8 cellular contexts compared by ENCODE assay signal in the genomic region with DNA sequence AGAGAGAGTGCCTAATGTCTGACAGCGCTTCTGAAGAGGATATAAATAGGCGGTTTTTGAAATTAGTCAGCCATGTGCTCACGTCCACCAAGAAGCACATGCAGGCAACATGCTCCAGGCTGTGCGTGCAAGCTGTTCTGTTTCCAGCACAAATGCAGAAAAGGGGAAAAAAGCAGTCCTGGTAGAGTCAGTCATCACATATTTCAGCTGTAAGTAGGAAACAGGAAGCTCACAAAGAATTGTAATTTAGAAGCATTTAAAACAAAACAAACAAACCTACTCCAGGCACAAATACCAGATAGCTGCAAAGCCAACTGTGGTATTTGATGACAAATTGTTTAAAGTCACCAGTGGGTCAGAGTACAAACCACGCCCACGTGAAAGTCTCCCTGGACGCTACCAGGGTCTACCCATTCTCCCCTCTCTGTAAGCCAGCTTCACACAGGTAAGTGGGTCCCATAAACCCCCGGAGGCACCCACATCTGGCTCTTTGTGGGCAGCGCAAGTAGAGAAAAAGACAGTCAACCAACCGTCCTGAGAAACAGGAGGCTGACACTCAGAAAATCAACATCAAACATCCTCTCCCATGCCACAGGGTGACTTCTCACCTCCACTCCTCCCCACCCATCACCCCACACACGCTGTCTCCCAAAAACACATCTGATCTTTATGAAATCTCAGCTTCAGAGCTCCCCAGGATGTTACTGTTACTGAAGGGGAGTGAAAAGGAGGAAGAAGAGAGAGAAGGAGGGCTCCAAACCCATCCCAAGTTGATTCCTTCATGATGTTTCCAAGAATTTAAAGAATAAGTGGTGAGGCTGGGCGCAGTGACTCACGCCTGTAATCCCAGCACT.
DNase-seq lines count a peak whose midpoint lies in the region; ATAC-seq, FAIRE-seq and TF ChIP-seq lines count a peak whose summit lies in the region.

No MANE protein-coding gene starts in this region.

- H3K9me3 Mint-ChIP-seq in stimulated activated naive CD8-positive, alpha-beta T cell treated with anti-CD3 and anti-CD28 coated beads, Interleukin-15, amount 100 ng/mL, for 72 hours, result no peaks in the 10 kb centered on the region

- FAIRE-seq in kidney (lab: Jason Lieb, UNC), result no peak

- peaks cover 8 to 18% of the 10 kb centered on the region in 2 donors for H3K4me1 ChIP-seq in kidney (ENCODE audit: control insufficient read depth in 1 of 2, insufficient read depth in 1 of 2, low read depth in 1 of 2, low read length in 2 of 2)

- H3K27ac ChIP-seq in kidney (ENCODE audit: low read depth in 2 of 2, low read length in 2 of 2), result peak overlapping the region; percentile 48 to 61

- intact Hi-C loops in kidney (cut with DNase I), result no loop called here

- peaks cover 95% of the 10 kb centered on the region for H3K4me1 Mint-ChIP-seq in stimulated activated naive CD8-positive, alpha-beta T cell treated with anti-CD3 and anti-CD28 coated beads, Interleukin-15, amount 100 ng/mL, for 72 hours

- peak overlapping the region; percentile 76 to 83 for H3K4me3 Mint-ChIP-seq in stimulated activated naive CD8-positive, alpha-beta T cell treated with anti-CD3 and anti-CD28 coated beads, Interleukin-15, amount 100 ng/mL, for 72 hours

- peak overlapping the region; percentile 95 for H3K27ac Mint-ChIP-seq in stimulated activated naive CD8-positive, alpha-beta T cell treated with anti-CD3 and anti-CD28 coated beads, Interleukin-15, amount 100 ng/mL, for 72 hours

- no peaks in the 10 kb centered on the region for H3K27me3 Mint-ChIP-seq in stimulated activated naive CD8-positive, alpha-beta T cell treated with anti-CD3 and anti-CD28 coated beads, Interleukin-15, amount 100 ng/mL, for 72 hours

- TF ChIP-seq CTCF in kidney (IDR thresholded peaks at IDR 0.05; ENCODE audit: borderline replicate concordance, extremely low read depth, insufficient read depth), result no peak

- no peaks in the 10 kb centered on the region for H3K9me3 ChIP-seq in kidney (ENCODE audit: control insufficient read depth in 1 of 2, low read length in 2 of 2)

- peaks cover 0 to 3% of the 10 kb centered on the region in 2 donors for H3K36me3 ChIP-seq in kidney (ENCODE audit: control insufficient read depth in 1 of 2, insufficient read depth in 2 of 2, low read length in 2 of 2)

- no peak overlapping the region for H3K4me3 ChIP-seq in kidney (ENCODE audit: low read length in 2 of 2)

- no peak overlapping the region for H3K9ac ChIP-seq in kidney (ENCODE audit: low read length in 2 of 2)

- ATAC-seq in GM19351 (IDR thresholded peaks at IDR 0.05; ENCODE audit: unreplicated experiment) (peak; percentile 75), HG03097 (IDR thresholded peaks at IDR 0.05; ENCODE audit: low FRiP score, unreplicated experiment) (no peak)
- peak; percentile 80 for ATAC-seq in stimulated activated naive CD8-positive, alpha-beta T cell treated with anti-CD3 and anti-CD28 coated beads, Interleukin-15, amount 100 ng/mL, for 72 hours

- peak; percentile 69 for DNase-seq in Ammon's horn (ENCODE audit: low spot score)
- DNase-seq in HS-5 (ENCODE audit: low read depth), result peak; percentile 44
- DNase-seq in amniotic stem cell (lab: John Stamatoyannopoulos, UW), result peak; percentile 97
- no peak for DNase-seq in kidney
- DNase-seq in stimulated activated naive CD8-positive, alpha-beta T cell treated with anti-CD3 and anti-CD28 coated beads, Interleukin-15, amount 100 ng/mL, for 72 hours, result peak in 1 of 2 donors; percentile 66
- DNase-seq in GOT3 (lab: John Stamatoyannopoulos, UW), result no peak

Comparison
In these comparisons a context has a peak if more than half of its experiments do, and no peak if none do; other contexts are left out.
1. DNase-seq: peak in Ammon's horn (single experiment), HS-5 (single experiment) and amniotic stem cell (single experiment); none in kidney (single experiment) and GOT3 (single experiment).